1 cellular context compared by ENCODE assay signal in the genomic region with DNA sequence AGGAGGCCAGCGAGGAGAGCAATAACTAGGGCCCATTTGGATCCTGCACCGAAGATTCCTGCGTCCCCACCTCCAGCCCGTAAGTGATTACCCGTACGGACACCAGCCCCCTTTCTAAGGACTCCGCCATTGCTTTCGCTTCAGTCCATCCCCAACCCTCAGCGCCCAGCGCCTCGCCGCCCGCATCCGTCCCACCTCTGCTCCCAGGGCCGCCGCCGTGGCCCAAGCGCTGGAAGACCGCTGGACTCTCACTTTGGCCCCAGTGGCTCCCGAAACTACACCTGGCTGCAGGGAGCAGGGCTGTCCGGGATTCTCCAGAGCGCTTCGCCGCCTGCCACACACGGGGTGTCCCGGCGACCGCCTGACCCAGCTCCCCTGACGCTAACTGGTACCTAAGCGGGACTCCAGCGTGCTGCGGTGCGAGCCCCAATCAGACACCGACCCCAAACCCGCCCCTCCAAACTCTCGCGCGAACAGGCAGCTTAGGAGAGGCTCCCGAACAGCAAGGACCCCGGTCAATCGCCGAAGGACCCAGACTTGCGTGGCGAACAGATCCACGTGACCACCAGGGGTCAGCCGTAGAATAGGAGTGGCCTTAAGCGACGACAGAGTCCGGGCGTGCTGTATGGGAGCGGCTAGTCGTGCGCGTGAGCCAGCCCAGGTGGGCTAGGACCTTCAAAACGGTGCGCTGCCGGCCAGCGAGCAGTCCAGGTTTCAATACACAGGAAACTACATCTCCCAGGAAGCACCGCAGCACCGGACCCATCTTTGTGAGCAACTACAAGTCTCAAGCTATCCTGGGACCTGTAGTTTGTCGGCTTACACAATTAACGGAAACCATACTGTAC.
TF ChIP-seq lines count a peak whose summit lies in the region.

A gene (minus strand): TSS at position 363 of the 848 bp plus-strand sequence. CDS start 771 bp downstream, outside the sequence.

TF ChIP-seq in K562, 482 proteins besides CTCF, POLR2A, EP300 and RAD21 (continued from another document and continues in another):
- peak in 1 of 2 experiments; percentile 46; a peak in 1 of 4 replicates for TF ChIP-seq TEAD1 (CRISPR knock-in tag; IDR thresholded peaks at IDR 0.05)
- TF ChIP-seq CBX3 (IDR thresholded peaks at IDR 0.05; ENCODE audit: borderline replicate concordance in 1 of 2, low read length in 2 of 2): no peak
- TF ChIP-seq DMBX1 (CRISPR knock-in tag; IDR thresholded peaks at IDR 0.05; ENCODE audit: borderline replicate concordance): 0 out of 2 replicates have a peak, but pooled peaks have one; percentile 10
- no peak for TF ChIP-seq STAT5B (CRISPR knock-in tag; IDR thresholded peaks at IDR 0.05)
- peak; percentile 79 for TF ChIP-seq HMGN3 (IDR thresholded peaks at IDR 0.05; ENCODE audit: borderline replicate concordance, extremely low read depth, insufficient read length, low read depth, low read length)
- peak; percentile 59 for TF ChIP-seq NEUROD1 (IDR thresholded peaks at IDR 0.05; ENCODE audit: borderline replicate concordance, low read depth, low read length, partially characterized antibody)
- TF ChIP-seq, protein P1, sequence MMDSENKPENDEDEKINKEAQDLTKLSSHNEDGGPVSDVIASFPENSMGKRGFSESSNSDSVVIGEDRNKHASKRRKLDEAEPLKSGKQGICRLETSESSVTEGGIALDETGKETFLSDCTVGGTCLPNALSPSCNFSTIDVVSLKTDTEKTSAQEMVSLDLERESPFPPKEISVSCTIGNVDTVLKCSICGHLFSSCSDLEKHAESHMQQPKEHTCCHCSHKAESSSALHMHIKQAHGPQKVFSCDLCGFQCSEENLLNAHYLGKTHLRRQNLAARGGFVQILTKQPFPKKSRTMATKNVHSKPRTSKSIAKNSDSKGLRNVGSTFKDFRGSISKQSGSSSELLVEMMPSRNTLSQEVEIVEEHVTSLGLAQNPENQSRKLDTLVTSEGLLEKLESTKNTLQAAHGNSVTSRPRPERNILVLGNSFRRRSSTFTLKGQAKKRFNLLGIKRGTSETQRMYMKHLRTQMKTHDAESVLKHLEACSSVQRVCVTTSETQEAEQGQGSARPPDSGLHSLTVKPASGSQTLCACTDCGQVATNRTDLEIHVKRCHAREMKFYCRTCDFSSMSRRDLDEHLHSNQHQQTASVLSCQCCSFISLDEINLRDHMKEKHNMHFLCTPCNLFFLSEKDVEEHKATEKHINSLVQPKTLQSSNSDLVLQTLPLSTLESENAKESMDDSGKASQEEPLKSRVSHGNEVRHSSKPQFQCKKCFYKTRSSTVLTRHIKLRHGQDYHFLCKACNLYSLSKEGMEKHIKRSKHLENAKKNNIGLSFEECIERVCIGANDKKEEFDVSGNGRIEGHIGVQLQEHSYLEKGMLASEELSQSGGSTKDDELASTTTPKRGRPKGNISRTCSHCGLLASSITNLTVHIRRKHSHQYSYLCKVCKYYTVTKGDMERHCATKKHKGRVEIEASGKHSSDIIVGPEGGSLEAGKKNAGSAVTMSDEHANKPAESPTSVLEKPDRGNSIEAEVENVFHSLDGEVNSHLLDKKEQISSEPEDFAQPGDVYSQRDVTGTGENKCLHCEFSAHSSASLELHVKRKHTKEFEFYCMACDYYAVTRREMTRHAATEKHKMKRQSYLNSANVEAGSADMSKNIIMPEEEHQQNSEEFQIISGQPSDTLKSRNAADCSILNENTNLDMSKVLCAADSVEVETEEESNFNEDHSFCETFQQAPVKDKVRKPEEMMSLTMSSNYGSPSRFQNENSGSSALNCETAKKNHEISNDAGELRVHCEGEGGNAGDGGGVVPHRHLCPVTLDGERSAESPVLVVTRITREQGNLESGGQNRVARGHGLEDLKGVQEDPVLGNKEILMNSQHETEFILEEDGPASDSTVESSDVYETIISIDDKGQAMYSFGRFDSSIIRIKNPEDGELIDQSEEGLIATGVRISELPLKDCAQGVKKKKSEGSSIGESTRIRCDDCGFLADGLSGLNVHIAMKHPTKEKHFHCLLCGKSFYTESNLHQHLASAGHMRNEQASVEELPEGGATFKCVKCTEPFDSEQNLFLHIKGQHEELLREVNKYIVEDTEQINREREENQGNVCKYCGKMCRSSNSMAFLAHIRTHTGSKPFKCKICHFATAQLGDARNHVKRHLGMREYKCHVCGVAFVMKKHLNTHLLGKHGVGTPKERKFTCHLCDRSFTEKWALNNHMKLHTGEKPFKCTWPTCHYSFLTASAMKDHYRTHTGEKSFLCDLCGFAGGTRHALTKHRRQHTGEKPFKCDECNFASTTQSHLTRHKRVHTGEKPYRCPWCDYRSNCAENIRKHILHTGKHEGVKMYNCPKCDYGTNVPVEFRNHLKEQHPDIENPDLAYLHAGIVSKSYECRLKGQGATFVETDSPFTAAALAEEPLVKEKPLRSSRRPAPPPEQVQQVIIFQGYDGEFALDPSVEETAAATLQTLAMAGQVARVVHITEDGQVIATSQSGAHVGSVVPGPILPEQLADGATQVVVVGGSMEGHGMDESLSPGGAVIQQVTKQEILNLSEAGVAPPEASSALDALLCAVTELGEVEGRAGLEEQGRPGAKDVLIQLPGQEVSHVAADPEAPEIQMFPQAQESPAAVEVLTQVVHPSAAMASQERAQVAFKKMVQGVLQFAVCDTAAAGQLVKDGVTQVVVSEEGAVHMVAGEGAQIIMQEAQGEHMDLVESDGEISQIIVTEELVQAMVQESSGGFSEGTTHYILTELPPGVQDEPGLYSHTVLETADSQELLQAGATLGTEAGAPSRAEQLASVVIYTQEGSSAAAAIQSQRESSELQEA (IDR thresholded peaks at IDR 0.05; ENCODE audit: low read depth): no peak
- TF ChIP-seq, protein P2, sequence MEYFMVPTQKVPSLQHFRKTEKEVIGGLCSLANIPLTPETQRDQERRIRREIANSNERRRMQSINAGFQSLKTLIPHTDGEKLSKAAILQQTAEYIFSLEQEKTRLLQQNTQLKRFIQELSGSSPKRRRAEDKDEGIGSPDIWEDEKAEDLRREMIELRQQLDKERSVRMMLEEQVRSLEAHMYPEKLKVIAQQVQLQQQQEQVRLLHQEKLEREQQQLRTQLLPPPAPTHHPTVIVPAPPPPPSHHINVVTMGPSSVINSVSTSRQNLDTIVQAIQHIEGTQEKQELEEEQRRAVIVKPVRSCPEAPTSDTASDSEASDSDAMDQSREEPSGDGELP (CRISPR knock-in tag; IDR thresholded peaks at IDR 0.05; ENCODE audit: borderline replicate concordance): peak; percentile 95
- TF ChIP-seq, protein P3, sequence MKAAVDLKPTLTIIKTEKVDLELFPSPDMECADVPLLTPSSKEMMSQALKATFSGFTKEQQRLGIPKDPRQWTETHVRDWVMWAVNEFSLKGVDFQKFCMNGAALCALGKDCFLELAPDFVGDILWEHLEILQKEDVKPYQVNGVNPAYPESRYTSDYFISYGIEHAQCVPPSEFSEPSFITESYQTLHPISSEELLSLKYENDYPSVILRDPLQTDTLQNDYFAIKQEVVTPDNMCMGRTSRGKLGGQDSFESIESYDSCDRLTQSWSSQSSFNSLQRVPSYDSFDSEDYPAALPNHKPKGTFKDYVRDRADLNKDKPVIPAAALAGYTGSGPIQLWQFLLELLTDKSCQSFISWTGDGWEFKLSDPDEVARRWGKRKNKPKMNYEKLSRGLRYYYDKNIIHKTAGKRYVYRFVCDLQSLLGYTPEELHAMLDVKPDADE (conservative IDR thresholded peaks at IDR 0.05; ENCODE audit: control insufficient read depth, low read depth, low read length): peak; percentile 97
- TF ChIP-seq ZNF584 (CRISPR knock-in tag; IDR thresholded peaks at IDR 0.05; ENCODE audit: low read depth): peak; percentile 39; the same call in 1 of the 2 replicates
- no peak for TF ChIP-seq MIER1 (IDR thresholded peaks at IDR 0.05; ENCODE audit: low read depth)
- TF ChIP-seq, protein P4, sequence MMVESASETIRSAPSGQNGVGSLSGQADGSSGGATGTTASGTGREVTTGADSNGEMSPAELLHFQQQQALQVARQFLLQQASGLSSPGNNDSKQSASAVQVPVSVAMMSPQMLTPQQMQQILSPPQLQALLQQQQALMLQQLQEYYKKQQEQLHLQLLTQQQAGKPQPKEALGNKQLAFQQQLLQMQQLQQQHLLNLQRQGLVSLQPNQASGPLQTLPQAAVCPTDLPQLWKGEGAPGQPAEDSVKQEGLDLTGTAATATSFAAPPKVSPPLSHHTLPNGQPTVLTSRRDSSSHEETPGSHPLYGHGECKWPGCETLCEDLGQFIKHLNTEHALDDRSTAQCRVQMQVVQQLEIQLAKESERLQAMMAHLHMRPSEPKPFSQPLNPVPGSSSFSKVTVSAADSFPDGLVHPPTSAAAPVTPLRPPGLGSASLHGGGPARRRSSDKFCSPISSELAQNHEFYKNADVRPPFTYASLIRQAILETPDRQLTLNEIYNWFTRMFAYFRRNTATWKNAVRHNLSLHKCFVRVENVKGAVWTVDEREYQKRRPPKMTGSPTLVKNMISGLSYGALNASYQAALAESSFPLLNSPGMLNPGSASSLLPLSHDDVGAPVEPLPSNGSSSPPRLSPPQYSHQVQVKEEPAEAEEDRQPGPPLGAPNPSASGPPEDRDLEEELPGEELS (CRISPR knock-in tag; IDR thresholded peaks at IDR 0.05; ENCODE audit: borderline replicate concordance): peak; percentile 89; the same call in 1 of the 2 replicates
- TF ChIP-seq COPS2 (conservative IDR thresholded peaks at IDR 0.05): no peak
- TF ChIP-seq KLF16 (IDR thresholded peaks at IDR 0.05): no peak
- no peak for TF ChIP-seq KDM2B (CRISPR knock-in tag; IDR thresholded peaks at IDR 0.05)
- no peak for TF ChIP-seq XRCC4 (IDR thresholded peaks at IDR 0.05; ENCODE audit: extremely low read depth, insufficient read depth, insufficient read length)
- TF ChIP-seq, protein P5, sequence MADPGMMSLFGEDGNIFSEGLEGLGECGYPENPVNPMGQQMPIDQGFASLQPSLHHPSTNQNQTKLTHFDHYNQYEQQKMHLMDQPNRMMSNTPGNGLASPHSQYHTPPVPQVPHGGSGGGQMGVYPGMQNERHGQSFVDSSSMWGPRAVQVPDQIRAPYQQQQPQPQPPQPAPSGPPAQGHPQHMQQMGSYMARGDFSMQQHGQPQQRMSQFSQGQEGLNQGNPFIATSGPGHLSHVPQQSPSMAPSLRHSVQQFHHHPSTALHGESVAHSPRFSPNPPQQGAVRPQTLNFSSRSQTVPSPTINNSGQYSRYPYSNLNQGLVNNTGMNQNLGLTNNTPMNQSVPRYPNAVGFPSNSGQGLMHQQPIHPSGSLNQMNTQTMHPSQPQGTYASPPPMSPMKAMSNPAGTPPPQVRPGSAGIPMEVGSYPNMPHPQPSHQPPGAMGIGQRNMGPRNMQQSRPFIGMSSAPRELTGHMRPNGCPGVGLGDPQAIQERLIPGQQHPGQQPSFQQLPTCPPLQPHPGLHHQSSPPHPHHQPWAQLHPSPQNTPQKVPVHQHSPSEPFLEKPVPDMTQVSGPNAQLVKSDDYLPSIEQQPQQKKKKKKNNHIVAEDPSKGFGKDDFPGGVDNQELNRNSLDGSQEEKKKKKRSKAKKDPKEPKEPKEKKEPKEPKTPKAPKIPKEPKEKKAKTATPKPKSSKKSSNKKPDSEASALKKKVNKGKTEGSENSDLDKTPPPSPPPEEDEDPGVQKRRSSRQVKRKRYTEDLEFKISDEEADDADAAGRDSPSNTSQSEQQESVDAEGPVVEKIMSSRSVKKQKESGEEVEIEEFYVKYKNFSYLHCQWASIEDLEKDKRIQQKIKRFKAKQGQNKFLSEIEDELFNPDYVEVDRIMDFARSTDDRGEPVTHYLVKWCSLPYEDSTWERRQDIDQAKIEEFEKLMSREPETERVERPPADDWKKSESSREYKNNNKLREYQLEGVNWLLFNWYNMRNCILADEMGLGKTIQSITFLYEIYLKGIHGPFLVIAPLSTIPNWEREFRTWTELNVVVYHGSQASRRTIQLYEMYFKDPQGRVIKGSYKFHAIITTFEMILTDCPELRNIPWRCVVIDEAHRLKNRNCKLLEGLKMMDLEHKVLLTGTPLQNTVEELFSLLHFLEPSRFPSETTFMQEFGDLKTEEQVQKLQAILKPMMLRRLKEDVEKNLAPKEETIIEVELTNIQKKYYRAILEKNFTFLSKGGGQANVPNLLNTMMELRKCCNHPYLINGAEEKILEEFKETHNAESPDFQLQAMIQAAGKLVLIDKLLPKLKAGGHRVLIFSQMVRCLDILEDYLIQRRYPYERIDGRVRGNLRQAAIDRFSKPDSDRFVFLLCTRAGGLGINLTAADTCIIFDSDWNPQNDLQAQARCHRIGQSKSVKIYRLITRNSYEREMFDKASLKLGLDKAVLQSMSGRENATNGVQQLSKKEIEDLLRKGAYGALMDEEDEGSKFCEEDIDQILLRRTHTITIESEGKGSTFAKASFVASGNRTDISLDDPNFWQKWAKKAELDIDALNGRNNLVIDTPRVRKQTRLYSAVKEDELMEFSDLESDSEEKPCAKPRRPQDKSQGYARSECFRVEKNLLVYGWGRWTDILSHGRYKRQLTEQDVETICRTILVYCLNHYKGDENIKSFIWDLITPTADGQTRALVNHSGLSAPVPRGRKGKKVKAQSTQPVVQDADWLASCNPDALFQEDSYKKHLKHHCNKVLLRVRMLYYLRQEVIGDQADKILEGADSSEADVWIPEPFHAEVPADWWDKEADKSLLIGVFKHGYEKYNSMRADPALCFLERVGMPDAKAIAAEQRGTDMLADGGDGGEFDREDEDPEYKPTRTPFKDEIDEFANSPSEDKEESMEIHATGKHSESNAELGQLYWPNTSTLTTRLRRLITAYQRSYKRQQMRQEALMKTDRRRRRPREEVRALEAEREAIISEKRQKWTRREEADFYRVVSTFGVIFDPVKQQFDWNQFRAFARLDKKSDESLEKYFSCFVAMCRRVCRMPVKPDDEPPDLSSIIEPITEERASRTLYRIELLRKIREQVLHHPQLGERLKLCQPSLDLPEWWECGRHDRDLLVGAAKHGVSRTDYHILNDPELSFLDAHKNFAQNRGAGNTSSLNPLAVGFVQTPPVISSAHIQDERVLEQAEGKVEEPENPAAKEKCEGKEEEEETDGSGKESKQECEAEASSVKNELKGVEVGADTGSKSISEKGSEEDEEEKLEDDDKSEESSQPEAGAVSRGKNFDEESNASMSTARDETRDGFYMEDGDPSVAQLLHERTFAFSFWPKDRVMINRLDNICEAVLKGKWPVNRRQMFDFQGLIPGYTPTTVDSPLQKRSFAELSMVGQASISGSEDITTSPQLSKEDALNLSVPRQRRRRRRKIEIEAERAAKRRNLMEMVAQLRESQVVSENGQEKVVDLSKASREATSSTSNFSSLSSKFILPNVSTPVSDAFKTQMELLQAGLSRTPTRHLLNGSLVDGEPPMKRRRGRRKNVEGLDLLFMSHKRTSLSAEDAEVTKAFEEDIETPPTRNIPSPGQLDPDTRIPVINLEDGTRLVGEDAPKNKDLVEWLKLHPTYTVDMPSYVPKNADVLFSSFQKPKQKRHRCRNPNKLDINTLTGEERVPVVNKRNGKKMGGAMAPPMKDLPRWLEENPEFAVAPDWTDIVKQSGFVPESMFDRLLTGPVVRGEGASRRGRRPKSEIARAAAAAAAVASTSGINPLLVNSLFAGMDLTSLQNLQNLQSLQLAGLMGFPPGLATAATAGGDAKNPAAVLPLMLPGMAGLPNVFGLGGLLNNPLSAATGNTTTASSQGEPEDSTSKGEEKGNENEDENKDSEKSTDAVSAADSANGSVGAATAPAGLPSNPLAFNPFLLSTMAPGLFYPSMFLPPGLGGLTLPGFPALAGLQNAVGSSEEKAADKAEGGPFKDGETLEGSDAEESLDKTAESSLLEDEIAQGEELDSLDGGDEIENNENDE (IDR thresholded peaks at IDR 0.05; ENCODE audit: low read depth, low read length): no peak
- no peak for TF ChIP-seq PCBP2 (IDR thresholded peaks at IDR 0.05; ENCODE audit: low read depth, low read length, poor library complexity, severe bottlenecking)
- TF ChIP-seq ARID2 (IDR thresholded peaks at IDR 0.05): no peak
- peak; percentile 55; the same call in 1 of the 2 replicates for TF ChIP-seq GABPA (tag; conservative IDR thresholded peaks at IDR 0.05; ENCODE audit: low read depth)
- TF ChIP-seq, protein P6, sequence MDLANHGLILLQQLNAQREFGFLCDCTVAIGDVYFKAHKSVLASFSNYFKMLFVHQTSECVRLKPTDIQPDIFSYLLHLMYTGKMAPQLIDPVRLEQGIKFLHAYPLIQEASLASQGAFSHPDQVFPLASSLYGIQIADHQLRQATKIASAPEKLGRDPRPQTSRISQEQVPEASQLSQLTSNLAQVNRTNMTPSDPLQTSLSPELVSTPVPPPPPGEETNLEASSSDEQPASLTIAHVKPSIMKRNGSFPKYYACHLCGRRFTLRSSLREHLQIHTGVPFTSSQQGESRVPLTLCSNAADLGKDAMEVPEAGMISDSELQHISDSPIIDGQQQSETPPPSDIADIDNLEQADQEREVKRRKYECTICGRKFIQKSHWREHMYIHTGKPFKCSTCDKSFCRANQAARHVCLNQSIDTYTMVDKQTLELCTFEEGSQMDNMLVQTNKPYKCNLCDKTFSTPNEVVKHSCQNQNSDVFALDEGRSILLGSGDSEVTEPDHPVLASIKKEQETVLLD (IDR thresholded peaks at IDR 0.05): 0 out of 2 replicates have a peak, but pooled peaks have one; percentile 19
